22 cellular contexts compared by ENCODE assay signal in genomic region chr2:193749485-193749884, GRCh38.
DNase-seq lines count a peak whose midpoint lies in the region; ATAC-seq, FAIRE-seq and TF ChIP-seq lines count a peak whose summit lies in the region.
"Had no signal": no experiment of that assay in that cellular context is flagged by ENCODE, and none has a peak within 500 bp of the region (broad histone marks: within the 10 kb centered on the region; RNA-seq: fewer than 3 reads in every experiment).

No MANE protein-coding gene starts in this region.

- dilution Hi-C loops in IMR-90 (cut with HindIII; ENCODE audit: low sequenced_read_pairs, unreplicated experiment) = no loop called here

- H3K36me3 ChIP-seq in IMR-90 (ENCODE audit: control insufficient read depth, insufficient read depth, low read length) (no peaks in the 10 kb centered on the region), small intestine (ENCODE audit: control insufficient read depth in 2 of 2, insufficient read depth in 2 of 2, low read length in 2 of 2) (no peaks in the 10 kb centered on the region)
- H3K36me3 ChIP-seq: BLaER1 treated with 17β-estradiol and CSF1 and Interleukin-3, amounts not matched to agents 10 nM and 100 nM had no signal

- no peak for TF ChIP-seq CTCF in IMR-90 (conservative IDR thresholded peaks at IDR 0.05; ENCODE audit: low read depth, low read length)

- no peak overlapping the region for H2AFZ ChIP-seq in IMR-90 (replicated peaks; ENCODE audit: low read length, poor library complexity)

- POLR2A ChIA-PET in IMR-90 (lab: Charles Lee; ENCODE audit: unreplicated experiment) = interaction anchor here (0.6 kb wide), 1 partner anchor 777 kb away, joined by 4 read pairs; no protein-coding TSS in a partner anchor

- H3K23ac ChIP-seq in IMR-90 (ENCODE audit: low read depth, low read length) = no peak overlapping the region

- no peak overlapping the region for H2BK20ac ChIP-seq in IMR-90 (ENCODE audit: low read depth, low read length)

- no peak overlapping the region for H4K5ac ChIP-seq in IMR-90 (ENCODE audit: low read depth, low read length)

- peak; percentile 51 for FAIRE-seq in small intestine (lab: Jason Lieb, UNC)
- FAIRE-seq: A204.1, D721Med, G401.6, GM12878, GM12892, GM18507 had no signal

- TF ChIP-seq RAD21 in IMR-90 (IDR thresholded peaks at IDR 0.05; ENCODE audit: low read length) = no peak

- no peak for ATAC-seq in IMR-90 (ENCODE audit: low read depth)
- ATAC-seq: CD8-positive, alpha-beta T cell; GM12878 had no signal

- intact Hi-C loops in IMR-90 (cut with micrococcal nuclease) = no loop called here

- no peak overlapping the region for H2AK9ac ChIP-seq in IMR-90 (replicated peaks; ENCODE audit: low read depth, low read length, poor library complexity)

- H3K4me1 ChIP-seq in IMR-90 (ENCODE audit: control insufficient read depth, insufficient read depth, low read length) = no peaks in the 10 kb centered on the region
- H3K4me1 ChIP-seq in small intestine (ENCODE audit: control insufficient read depth in 2 of 2, insufficient read depth in 1 of 2, low read depth in 1 of 2, low read length in 1 of 2) = no peaks in the 10 kb centered on the region
- H3K4me1 ChIP-seq: BLaER1 treated with 17β-estradiol and CSF1 and Interleukin-3, amounts not matched to agents 10 nM and 100 nM; Caco-2 had no signal

- H3K9me1 ChIP-seq in IMR-90 (ENCODE audit: insufficient read depth, low read length) = no peaks in the 10 kb centered on the region

- H3K4me3 ChIP-seq in IMR-90 (ENCODE audit: insufficient read depth, low read depth, low read length) (no peak overlapping the region), small intestine (ENCODE audit: low read depth in 1 of 2, low read length in 2 of 2) (no peak overlapping the region)
- H3K4me3 ChIP-seq: BLaER1 treated with 17β-estradiol and CSF1 and Interleukin-3, amounts not matched to agents 10 nM and 100 nM; GM12878 had no signal

- H3K9ac ChIP-seq in IMR-90 (ENCODE audit: low read depth, low read length) = no peak overlapping the region
- H3K9ac ChIP-seq: BLaER1 treated with 17β-estradiol and CSF1 and Interleukin-3, amounts not matched to agents 10 nM and 100 nM had no signal

- no peak overlapping the region for H3K14ac ChIP-seq in IMR-90 (replicated peaks; ENCODE audit: low read depth, low read length)

- no peak overlapping the region for H3K27ac ChIP-seq in IMR-90 (ENCODE audit: insufficient read depth, low read length)
- H3K27ac ChIP-seq in small intestine (ENCODE audit: low read depth in 1 of 2, low read length in 1 of 2) = no peak overlapping the region
- H3K27ac ChIP-seq: BLaER1 treated with 17β-estradiol and CSF1 and Interleukin-3, amounts not matched to agents 10 nM and 100 nM; C4-2B had no signal

- H2AK5ac ChIP-seq in IMR-90 (ENCODE audit: low read depth, low read length) = no peak overlapping the region

- H3K18ac ChIP-seq in IMR-90 (ENCODE audit: low read depth, low read length) = no peak overlapping the region

- CTCF ChIA-PET in IMR-90 (lab: Yijun Ruan, JAX) = no interaction called here

- no peaks in the 10 kb centered on the region for H4K20me1 ChIP-seq in IMR-90 (ENCODE audit: insufficient read depth, low read length)
- H4K20me1 ChIP-seq: BLaER1 treated with 17β-estradiol and CSF1 and Interleukin-3, amounts not matched to agents 10 nM and 100 nM had no signal

- H3K56ac ChIP-seq in IMR-90 (ENCODE audit: extremely low read depth, insufficient read depth, low read length) = no peak overlapping the region

- BruUV-seq in IMR-90 (replicated peaks; lab: Mats Ljungman, UMichigan) = no TSS peak

- H3K4ac ChIP-seq in IMR-90 (ENCODE audit: low read depth, low read length) = no peak overlapping the region

- in situ Hi-C loops in IMR-90 (cut with MboI; ENCODE audit: low sequenced_read_pairs) = no loop called here

- no peak overlapping the region for H2BK5ac ChIP-seq in IMR-90 (ENCODE audit: low read depth, low read length, poor library complexity, severe bottlenecking)

- no peak overlapping the region for H2BK120ac ChIP-seq in IMR-90 (ENCODE audit: low read depth, low read length)

- H4K91ac ChIP-seq in IMR-90 (ENCODE audit: insufficient read depth, low read depth, low read length) = no peak overlapping the region

- H3K27me3 ChIP-seq in IMR-90 (ENCODE audit: control insufficient read depth, insufficient read depth, low read length) (no peaks in the 10 kb centered on the region), small intestine (ENCODE audit: control insufficient read depth in 2 of 2, insufficient read depth in 2 of 2, low read length in 2 of 2) (no peaks in the 10 kb centered on the region)
- H3K27me3 ChIP-seq: BLaER1 treated with 17β-estradiol and CSF1 and Interleukin-3, amounts not matched to agents 10 nM and 100 nM had no signal

- no peak overlapping the region for H4K8ac ChIP-seq in IMR-90 (ENCODE audit: low read depth in 2 of 2, low read length in 2 of 2)

- H2BK15ac ChIP-seq in IMR-90 (ENCODE audit: low read depth, low read length) = no peak overlapping the region

- no peaks in the 10 kb centered on the region for H3K79me1 ChIP-seq in IMR-90 (ENCODE audit: low read depth in 1 of 2, low read length in 2 of 2)

- H3K9me3 ChIP-seq in IMR-90 (ENCODE audit: control insufficient read depth, insufficient read depth, low read length) (no peaks in the 10 kb centered on the region; the same call in 1 of the 2 replicates), small intestine (ENCODE audit: control insufficient read depth, low read depth) (no peaks in the 10 kb centered on the region)
- H3K9me3 ChIP-seq: BLaER1 treated with 17β-estradiol and CSF1 and Interleukin-3, amounts not matched to agents 10 nM and 100 nM; Caco-2 had no signal

- TF ChIP-seq POLR2A in IMR-90 (IDR thresholded peaks at IDR 0.05; ENCODE audit: low read depth, low read length) = no peak

- WGBS in IMR-90 (ENCODE audit: extremely low coverage in 2 of 2, insufficient read length in 1 of 2), 2 experiments = no CpG with 5 or more reads among the region's 2 CpGs
- WGBS in small intestine, 3 donors = 59 to 75% (median 69%) methylated on average over 2 of the region's 2 CpGs

- H3K4me2 ChIP-seq in IMR-90 (ENCODE audit: low read depth, low read length) = no peak overlapping the region
- H3K4me2 ChIP-seq: BLaER1 treated with 17β-estradiol and CSF1 and Interleukin-3, amounts not matched to agents 10 nM and 100 nM had no signal

- DNase-seq in AG08395 (ENCODE audit: low spot score) (peak; percentile 1), IMR-90 (no peak), small intestine (no peak), UCSD-AML1 (lab: John Stamatoyannopoulos, UW; ENCODE audit: unreplicated experiment) (no peak), NCI-H1105 treated with DMSO at 0.1 percent for 48 hours (lab: John Stamatoyannopoulos, UW) (no peak)
- DNase-seq: 8988T; ACHN; AML-193; Caco-2; Calu3; CD4-positive, alpha-beta T cell; CD8-positive, alpha-beta T cell; DMS79 treated with DMSO at 0.1 percent for 48 hours; GF-D8 had no signal

TF ChIP-seq in IMR-90, 13 proteins besides CTCF, POLR2A, EP300 and RAD21:
- TF ChIP-seq NFE2L2 (IDR thresholded peaks at IDR 0.05; ENCODE audit: low read depth, low read length) = no peak
- no peak for TF ChIP-seq BHLHE40 (IDR thresholded peaks at IDR 0.05; ENCODE audit: low read depth, low read length)
- TF ChIP-seq MAFK (IDR thresholded peaks at IDR 0.05; ENCODE audit: low read depth, low read length) = no peak
- peak; percentile 66 for TF ChIP-seq CEBPB (IDR thresholded peaks at IDR 0.05; ENCODE audit: low read depth, low read length)
TF ChIP-seq in IMR-90: peak in this region for 1.
